In the genomic region with DNA sequence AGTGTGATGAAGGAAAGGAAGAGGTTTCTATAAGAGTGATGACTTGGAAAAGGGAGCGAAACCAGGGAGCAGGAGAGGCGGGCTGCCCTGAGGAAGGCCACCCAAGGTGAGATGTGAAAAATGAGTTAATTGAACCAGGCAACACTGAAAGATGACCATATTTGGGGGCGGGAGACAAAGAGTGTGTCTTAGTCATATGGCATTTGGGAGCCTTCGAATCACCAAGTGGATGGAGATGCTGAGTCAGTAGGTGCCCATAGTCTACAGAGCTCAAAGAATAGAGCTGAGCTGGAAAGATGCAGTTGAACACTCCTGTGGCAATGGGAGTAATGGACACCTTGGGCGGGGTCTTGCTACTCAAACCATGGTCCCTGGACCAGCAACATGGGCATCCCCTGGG, we compare ENCODE assay signal across 29 cellular contexts. TPM values are rescaled to one million over a fixed set of nuclear protein-coding genes. Genes with fewer than 3 reads are reported as not detected.
"Had no signal": no experiment of that assay in that cellular context is flagged by ENCODE, and none has a peak within 500 bp of the region (broad histone marks: within the 10 kb centered on the region; RNA-seq: fewer than 3 reads in every experiment).

No MANE protein-coding gene starts in this region.

- H3K9me3 Mint-ChIP-seq: activated naive CD4-positive, alpha-beta T cell treated with anti-CD3 and anti-CD28 coated beads, Interleukin-2, amount 10 ng/mL, durations not matched to agents 7 days and 5 days; central memory CD8-positive, alpha-beta T cell; dendritic cell treated with granulocyte-macrophage colony-stimulating factor and Interleukin-4, amounts not matched to agents 40 ng/mL and 50 ng/mL, for 4 days; natural killer cell treated with Interleukin-12 subunit alpha and Interleukin-12 subunit beta and Interleukin-15 and Interleukin-18, amount 100 ng/mL, for 72 hours; stimulated activated naive B cell treated with anti-CD40 and anti-IgM and Interleukin-4, amounts not matched to agents 10 μg/mL and 1 μg/mL and 100 μg/mL, for 72 hours; T-helper 1 cell treated with Interleukin-12 subunit alpha and Interleukin-12 subunit beta and Interleukin-4 antibody, amounts not matched to agents 30 μg/mL and 1 μg/mL, for 36 hours; WTC11 had no signal

- H3K36me3 ChIP-seq: breast epithelium, right atrium auricular region, transverse colon had no signal

- H3K9me3 ChIP-seq: breast epithelium, mucosa of descending colon, right atrium auricular region, SK-N-SH, testis, transverse colon had no signal

- H3K27me3 ChIP-seq: right atrium auricular region, testis, transverse colon had no signal

- H3K36me3 Mint-ChIP-seq: activated CD8-positive, alpha-beta memory T cell treated with anti-CD3 and anti-CD28 coated beads, Interleukin-2, amount 10 ng/mL, durations not matched to agents 7 days and 5 days; activated naive CD4-positive, alpha-beta T cell treated with anti-CD3 and anti-CD28 coated beads, Interleukin-2, amount 10 ng/mL, durations not matched to agents 7 days and 5 days; natural killer cell treated with Interleukin-12 subunit alpha and Interleukin-12 subunit beta and Interleukin-15 and Interleukin-18, amount 100 ng/mL, for 72 hours; stimulated activated naive B cell treated with anti-CD40 and anti-IgM and Interleukin-4, amounts not matched to agents 10 μg/mL and 1 μg/mL and 100 μg/mL, for 72 hours; WTC11 had no signal

- H3K27me3 Mint-ChIP-seq: activated CD8-positive, alpha-beta memory T cell treated with anti-CD3 and anti-CD28 coated beads, Interleukin-2, amount 10 ng/mL, durations not matched to agents 7 days and 5 days; central memory CD8-positive, alpha-beta T cell; dendritic cell treated with granulocyte-macrophage colony-stimulating factor and Interleukin-4, amounts not matched to agents 40 ng/mL and 50 ng/mL, for 4 days had no signal

- DNase-seq: activated CD4-positive, alpha-beta T cell treated with anti-CD3 and anti-CD28 coated beads for 1 hour; activated CD8-positive, alpha-beta memory T cell treated with anti-CD3 and anti-CD28 coated beads, Interleukin-2, amount 10 ng/mL, durations not matched to agents 7 days and 5 days; activated effector memory CD4-positive, alpha-beta T cell treated with anti-CD3 and anti-CD28 coated beads, Interleukin-2, amount 50 U/mL, for 16 hours; activated naive CD4-positive, alpha-beta T cell treated with anti-CD3 and anti-CD28 coated beads, Interleukin-2, amount 10 ng/mL, durations not matched to agents 7 days and 5 days; endodermal cell; foreskin fibroblast; head of caudate nucleus; hippocampal formation; left cardiac atrium; left ventricle myocardium superior; mucosa of descending colon; SK-N-SH; stimulated activated CD8-positive, alpha-beta memory T cell treated with anti-CD3 and anti-CD28 coated beads, Interleukin-4, amount 100 ng/mL, for 48 hours; stimulated activated naive B cell treated with anti-CD40 and anti-IgM and Interleukin-4, amounts not matched to agents 10 μg/mL and 1 μg/mL and 100 μg/mL, for 72 hours; SW 1271; testis; transverse colon had no signal

- ATAC-seq: activated CD8-positive, alpha-beta memory T cell treated with anti-CD3 and anti-CD28 coated beads, Interleukin-2, amount 10 ng/mL, durations not matched to agents 7 days and 5 days; esophagus mucosa; left cardiac atrium; left ventricle myocardium superior; mucosa of descending colon; natural killer cell treated with Interleukin-12 subunit alpha and Interleukin-12 subunit beta and Interleukin-15 and Interleukin-18, amount 100 ng/mL, for 72 hours; stimulated activated naive B cell treated with anti-CD40 and anti-IgM and Interleukin-4, amounts not matched to agents 10 μg/mL and 1 μg/mL and 100 μg/mL, for 72 hours; WTC11 had no signal

- H3K4me3 Mint-ChIP-seq: activated CD8-positive, alpha-beta memory T cell treated with anti-CD3 and anti-CD28 coated beads, Interleukin-2, amount 10 ng/mL, durations not matched to agents 7 days and 5 days; activated naive CD4-positive, alpha-beta T cell treated with anti-CD3 and anti-CD28 coated beads, Interleukin-2, amount 10 ng/mL, durations not matched to agents 7 days and 5 days; central memory CD8-positive, alpha-beta T cell; dendritic cell treated with granulocyte-macrophage colony-stimulating factor and Interleukin-4, amounts not matched to agents 40 ng/mL and 50 ng/mL, for 4 days; endodermal cell; natural killer cell treated with Interleukin-12 subunit alpha and Interleukin-12 subunit beta and Interleukin-15 and Interleukin-18, amount 100 ng/mL, for 72 hours; stimulated activated naive B cell treated with anti-CD40 and anti-IgM and Interleukin-4, amounts not matched to agents 10 μg/mL and 1 μg/mL and 100 μg/mL, for 72 hours; T-helper 1 cell treated with Interleukin-12 subunit alpha and Interleukin-12 subunit beta and Interleukin-4 antibody, amounts not matched to agents 30 μg/mL and 1 μg/mL, for 36 hours; WTC11 had no signal

- H3K27ac ChIP-seq: breast epithelium, right atrium auricular region, testis, transverse colon had no signal

- H3K4me1 ChIP-seq: breast epithelium, right atrium auricular region, testis, transverse colon had no signal

- H3K4me3 ChIP-seq: breast epithelium, mucosa of descending colon, right atrium auricular region, smooth muscle cell, testis, transverse colon had no signal

- H3K27ac Mint-ChIP-seq: activated CD8-positive, alpha-beta memory T cell treated with anti-CD3 and anti-CD28 coated beads, Interleukin-2, amount 10 ng/mL, durations not matched to agents 7 days and 5 days; activated naive CD4-positive, alpha-beta T cell treated with anti-CD3 and anti-CD28 coated beads, Interleukin-2, amount 10 ng/mL, durations not matched to agents 7 days and 5 days; endodermal cell; natural killer cell treated with Interleukin-12 subunit alpha and Interleukin-12 subunit beta and Interleukin-15 and Interleukin-18, amount 100 ng/mL, for 72 hours; stimulated activated naive B cell treated with anti-CD40 and anti-IgM and Interleukin-4, amounts not matched to agents 10 μg/mL and 1 μg/mL and 100 μg/mL, for 72 hours; T-helper 1 cell treated with Interleukin-12 subunit alpha and Interleukin-12 subunit beta and Interleukin-4 antibody, amounts not matched to agents 30 μg/mL and 1 μg/mL, for 36 hours; WTC11 had no signal

RNA-seq across cellular contexts. Expression of gene TLR8, which starts 8.3 kb away (rescaled TPM):
- total RNA-seq: activated CD8-positive, alpha-beta memory T cell treated with anti-CD3 and anti-CD28 coated beads, Interleukin-2, amount 10 ng/mL, durations not matched to agents 7 days and 5 days; endodermal cell; lung microvascular endothelial cell; myocyte; natural killer cell treated with Interleukin-12 subunit alpha and Interleukin-12 subunit beta and Interleukin-15 and Interleukin-18, amount 100 ng/mL, for 72 hours; pulmonary artery endothelial cell; smooth muscle cell; WTC11 had no signal

RNA-seq across cellular contexts. Expression of gene TLR7, which starts 31.2 kb away (rescaled TPM):
- total RNA-seq: endodermal cell, lung microvascular endothelial cell, myocyte, pulmonary artery endothelial cell, WTC11 had no signal
